ENCODE assay signal across 8 cellular contexts in genomic region chr9:86947146-86948081, GRCh38. TPM values are rescaled to one million over a fixed set of nuclear protein-coding genes. Genes with fewer than 3 reads are reported as not detected.
DNase-seq lines count a peak whose midpoint lies in the region; FAIRE-seq and TF ChIP-seq lines count a peak whose summit lies in the region.

A gene with protein sequence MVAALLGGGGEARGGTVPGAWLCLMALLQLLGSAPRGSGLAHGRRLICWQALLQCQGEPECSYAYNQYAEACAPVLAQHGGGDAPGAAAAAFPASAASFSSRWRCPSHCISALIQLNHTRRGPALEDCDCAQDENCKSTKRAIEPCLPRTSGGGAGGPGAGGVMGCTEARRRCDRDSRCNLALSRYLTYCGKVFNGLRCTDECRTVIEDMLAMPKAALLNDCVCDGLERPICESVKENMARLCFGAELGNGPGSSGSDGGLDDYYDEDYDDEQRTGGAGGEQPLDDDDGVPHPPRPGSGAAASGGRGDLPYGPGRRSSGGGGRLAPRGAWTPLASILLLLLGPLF (minus strand): TSS chr9:86947506. CDS start chr9:86946779, 727 bp downstream.

- H3K79me2 ChIP-seq in GM23248 (ENCODE audit: insufficient read depth) (peaks cover 16% of the 10 kb centered on the region), Loucy (ENCODE audit: insufficient read depth, low read length) (no peaks in the 10 kb centered on the region), hepatocyte (peaks cover 15% of the 10 kb centered on the region)

- H3K4me3 ChIP-seq in GM23248 (peak within 1 kb of the TSS; percentile 80), Loucy (ENCODE audit: low read length, poor library complexity, severe bottlenecking) (peak within 1 kb of the TSS; percentile 87), hepatocyte (peak within 1 kb of the TSS; percentile 70)

- WGBS in GM23248 (ENCODE audit: low coverage in 1 of 2, low lambda C conversion rate in 2 of 2, missing lambda C conversion rate in 2 of 2), 2 experiments: 1% methylated on average over 58 to 89 of the region's 89 CpGs
- under 1% methylated on average over 49 of the region's 89 CpGs for WGBS in hepatocyte (ENCODE audit: low lambda C conversion rate, missing lambda C conversion rate)

- H3K36me3 ChIP-seq in GM23248 (ENCODE audit: low read depth): no peaks in the 10 kb centered on the region
- H3K36me3 ChIP-seq in Loucy (ENCODE audit: insufficient read depth, low read length): no peaks in the 10 kb centered on the region
- H3K36me3 ChIP-seq in hepatocyte (replicated peaks; ENCODE audit: insufficient read depth, low read depth): no peaks in the 10 kb centered on the region

- H4K20me1 ChIP-seq in GM23248 (ENCODE audit: insufficient read depth) (no peaks in the 10 kb centered on the region), Loucy (ENCODE audit: insufficient read depth, low read length, poor library complexity, severe bottlenecking) (no peaks in the 10 kb centered on the region), hepatocyte (ENCODE audit: insufficient read depth, poor library complexity, severe bottlenecking) (peaks cover 11% of the 10 kb centered on the region)

- in situ Hi-C loops in GM23248 (cut with MboI): loop anchor here (10.0 kb wide), 1 partner anchor 463 kb away; no protein-coding TSS in a partner anchor

- H3F3A ChIP-seq in GM23248 (ENCODE audit: insufficient read depth) (peaks cover 7% of the 10 kb centered on the region; the same call in 1 of the 2 replicates), Loucy (ENCODE audit: low read depth) (no peaks in the 10 kb centered on the region)

- peak; percentile 21 for DNase-seq in DMS153 treated with DMSO at 0.1 percent for 48 hours (lab: John Stamatoyannopoulos, UW; ENCODE audit: unreplicated experiment)
- peak; percentile 97 for DNase-seq in GM23248
- DNase-seq in T-helper 22 cell (ENCODE audit: low read depth): peak; percentile 47
- DNase-seq in astrocyte of the hippocampus (ENCODE audit: low read depth, low spot score): peak; percentile 96
- DNase-seq in hepatocyte (ENCODE audit: low spot score): peak; percentile 94
- peak; percentile 96 for DNase-seq in putamen (ENCODE audit: low spot score)
- DNase-seq in urothelium cell line (ENCODE audit: low spot score): peak; percentile 88

- H3K4me2 ChIP-seq in GM23248 (ENCODE audit: unreplicated experiment): peak within 1 kb of the TSS; percentile 83
- H3K4me2 ChIP-seq in Loucy (ENCODE audit: low read depth, low read length, poor library complexity, severe bottlenecking): peak within 1 kb of the TSS; percentile 86
- peak within 1 kb of the TSS; percentile 86 for H3K4me2 ChIP-seq in hepatocyte

- no peak for FAIRE-seq in urothelium cell line (lab: Jason Lieb, UNC)

- H2AFZ ChIP-seq in GM23248 (peak within 1 kb of the TSS; percentile 87), Loucy (ENCODE audit: low read length) (peak within 1 kb of the TSS; percentile 85), hepatocyte (peak within 1 kb of the TSS; percentile 77)

- H3K27ac ChIP-seq in GM23248 (peak within 1 kb of the TSS; percentile 72), hepatocyte (peak within 1 kb of the TSS; percentile 89)

- H3K9ac ChIP-seq in GM23248 (peak within 1 kb of the TSS; percentile 84), Loucy (ENCODE audit: low read depth, low read length, poor library complexity, severe bottlenecking) (peak within 1 kb of the TSS; percentile 73)

- no peaks in the 10 kb centered on the region for H3K27me3 ChIP-seq in GM23248 (replicated peaks; ENCODE audit: insufficient read depth)
- no peaks in the 10 kb centered on the region for H3K27me3 ChIP-seq in Loucy (ENCODE audit: insufficient read depth, low read length, poor library complexity, severe bottlenecking)
- H3K27me3 ChIP-seq in hepatocyte: peaks cover 21% of the 10 kb centered on the region

- H3K4me1 ChIP-seq in GM23248 (ENCODE audit: insufficient read depth) (peaks cover 13% of the 10 kb centered on the region), Loucy (ENCODE audit: insufficient read depth, low read length, poor library complexity, severe bottlenecking) (no peaks in the 10 kb centered on the region), hepatocyte (ENCODE audit: insufficient read depth) (peaks cover 17% of the 10 kb centered on the region)

- H3K9me3 ChIP-seq in GM23248 (ENCODE audit: low read depth) (no peaks in the 10 kb centered on the region), Loucy (ENCODE audit: insufficient read depth, low read depth, low read length) (no peaks in the 10 kb centered on the region), hepatocyte (ENCODE audit: low read depth) (no peaks in the 10 kb centered on the region)

- TF ChIP-seq CTCF in Loucy (conservative IDR thresholded peaks at IDR 0.05; ENCODE audit: low read length) (no peak), hepatocyte (IDR thresholded peaks at IDR 0.05; ENCODE audit: poor library complexity) (no peak)

- no peaks in the 10 kb centered on the region for H3K9me2 ChIP-seq in GM23248 (ENCODE audit: insufficient read depth)
- no peaks in the 10 kb centered on the region for H3K9me2 ChIP-seq in Loucy (replicated peaks; ENCODE audit: low read depth, low read length)
- no peaks in the 10 kb centered on the region for H3K9me2 ChIP-seq in hepatocyte (replicated peaks; ENCODE audit: insufficient read depth)

RNA-seq across cellular contexts. Expression of the gene that starts here (rescaled TPM):
- 29.7 and 36.0 TPM in 2 replicates for total RNA-seq in GM23248 (2014; rRNA removed; shearing (Covaris generic))
- polyA plus RNA-seq in GM23248 (2016; fragmentation: Nextera tagmentation; extraction: Ambion mirVana) (8.1 and 10.7 TPM in 2 replicates), hepatocyte (85.2 and 101 TPM in 2 replicates)
- total RNA-seq in hepatocyte: 45.9 and 61.3 TPM in 2 replicates

Comparison
In these comparisons a context has a peak if more than half of its experiments do, and no peak if none do; other contexts are left out.
1. Peak in every context shown above with its lines: DNase-seq, H3K4me3 ChIP-seq and H3K27ac ChIP-seq.
2. DNase-seq: peak in every context shown above with its lines; median percentile 97 in GM23248; 96 in astrocyte of the hippocampus; 96 in putamen; 94 in hepatocyte; 88 in urothelium cell line; 47 in T-helper 22 cell; 21 in DMS153 treated with DMSO at 0.1 percent for 48 hours.